Comparison of ENCODE assay signal across 21 cellular contexts in genomic region chr4:135177323-135177722, GRCh38.
DNase-seq lines count a peak whose midpoint lies in the region; TF ChIP-seq lines count a peak whose summit lies in the region.
"Had no signal": no experiment of that assay in that cellular context is flagged by ENCODE, and none has a peak within 500 bp of the region (broad histone marks: within the 10 kb centered on the region; RNA-seq: fewer than 3 reads in every experiment).

No MANE protein-coding gene starts in this region.

- H3K14ac ChIP-seq in neuronal stem cell (ENCODE audit: low read length) = no peak overlapping the region

- H3K4me3 ChIP-seq in choroid plexus epithelial cell (ENCODE audit: low read depth, low read length) (no peak overlapping the region), neuronal stem cell (ENCODE audit: low read length in 2 of 2) (no peak overlapping the region)
- H3K4me3 ChIP-seq: BLaER1 treated with 17β-estradiol and CSF1 and Interleukin-3, amounts not matched to agents 10 nM and 100 nM had no signal

- H2AK5ac ChIP-seq in neuronal stem cell (ENCODE audit: low read depth, low read length) = no peak overlapping the region

- no peak overlapping the region for H4K8ac ChIP-seq in neuronal stem cell (ENCODE audit: low read depth, low read length)

- no peaks in the 10 kb centered on the region for H3K27me3 ChIP-seq in neuronal stem cell (ENCODE audit: control insufficient read depth in 3 of 3, insufficient read depth in 3 of 3, low read depth in 1 of 3, low read length in 3 of 3)
- H3K27me3 ChIP-seq: BLaER1 treated with 17β-estradiol and CSF1 and Interleukin-3, amounts not matched to agents 10 nM and 100 nM had no signal

- no peaks in the 10 kb centered on the region for H3K36me3 ChIP-seq in neuronal stem cell (replicated peaks in 1 of 2; ENCODE audit: control insufficient read depth in 2 of 2, insufficient read depth in 2 of 2, low read length in 2 of 2)
- H3K36me3 ChIP-seq: BLaER1 treated with 17β-estradiol and CSF1 and Interleukin-3, amounts not matched to agents 10 nM and 100 nM had no signal

- H3K9me3 ChIP-seq in neuronal stem cell (replicated peaks in 1 of 2; ENCODE audit: control insufficient read depth in 2 of 2, insufficient read depth in 1 of 2, low read depth in 1 of 2, low read length in 2 of 2) = no peaks in the 10 kb centered on the region
- H3K9me3 ChIP-seq: BLaER1 treated with 17β-estradiol and CSF1 and Interleukin-3, amounts not matched to agents 10 nM and 100 nM had no signal

- no peak overlapping the region for H2BK15ac ChIP-seq in neuronal stem cell (ENCODE audit: low read length)

- H3K27ac ChIP-seq in neuronal stem cell (replicated peaks; ENCODE audit: low read length) = no peak overlapping the region
- H3K27ac ChIP-seq: BLaER1 treated with 17β-estradiol and CSF1 and Interleukin-3, amounts not matched to agents 10 nM and 100 nM had no signal

- H2AFZ ChIP-seq in neuronal stem cell (ENCODE audit: low read length) = no peak overlapping the region

- peak; percentile 4 for DNase-seq in EL
- peak; percentile 37 for DNase-seq in amniotic epithelial cell (ENCODE audit: low read depth)
- peak; percentile 7 for DNase-seq in choroid plexus epithelial cell (ENCODE audit: low read depth)
- DNase-seq in myocyte (ENCODE audit: low read depth) = peak; percentile 24
- no peak for DNase-seq in HEK293T (ENCODE audit: extremely low spot score)
- no peak for DNase-seq in medulla oblongata (ENCODE audit: extremely low spot score)
- DNase-seq in COR-L47 (lab: John Stamatoyannopoulos, UW) = no peak
- DNase-seq in neuronal stem cell (ENCODE audit: low spot score) = no peak
- DNase-seq: 8988T; Calu3; CD4-positive, alpha-beta memory T cell; GF-D8; GOT3; MV-4-11; NCI-H1105 treated with DMSO at 0.1 percent for 48 hours; NCI-H2029 treated with DMSO at 0.1 percent for 48 hours; NCI-H345; NCI-H524; NCI-H774; NK-92 treated with Interleukin-12 subunit alpha and Interleukin-12 subunit beta, amount 100 ng/mL, for 24 hours had no signal

- H2BK5ac ChIP-seq in neuronal stem cell (ENCODE audit: low read length) = no peak overlapping the region

- H4K91ac ChIP-seq in neuronal stem cell (ENCODE audit: low read depth, low read length, poor library complexity) = no peak overlapping the region

- TF ChIP-seq CTCF in choroid plexus epithelial cell (conservative IDR thresholded peaks at IDR 0.05; ENCODE audit: low read depth, low read length) = no peak

- H3K23ac ChIP-seq in neuronal stem cell (ENCODE audit: low read depth, low read length, poor library complexity) = no peak overlapping the region

- H3K4me2 ChIP-seq in neuronal stem cell (ENCODE audit: insufficient read depth, low read length, poor library complexity, severe bottlenecking) = no peak overlapping the region
- H3K4me2 ChIP-seq: BLaER1 treated with 17β-estradiol and CSF1 and Interleukin-3, amounts not matched to agents 10 nM and 100 nM had no signal

- H3K79me1 ChIP-seq in neuronal stem cell (ENCODE audit: low read depth, low read length) = no peaks in the 10 kb centered on the region

- CTCF ChIA-PET in HEK293T (lab: Yijun Ruan, JAX) = no interaction called here

- POLR2A ChIA-PET in HEK293T (lab: Yijun Ruan, JAX) = no interaction called here

- H3K9ac ChIP-seq in neuronal stem cell (ENCODE audit: low read depth, low read length, poor library complexity) = no peak overlapping the region
- H3K9ac ChIP-seq: BLaER1 treated with 17β-estradiol and CSF1 and Interleukin-3, amounts not matched to agents 10 nM and 100 nM had no signal

- H3K4ac ChIP-seq in neuronal stem cell (ENCODE audit: low read length) = no peak overlapping the region

- no peak overlapping the region for H3K18ac ChIP-seq in neuronal stem cell (ENCODE audit: low read length)

- H2BK12ac ChIP-seq in neuronal stem cell (ENCODE audit: low read length) = no peak overlapping the region

- no peak overlapping the region for H2BK120ac ChIP-seq in neuronal stem cell (ENCODE audit: low read depth, low read length)

- no peaks in the 10 kb centered on the region for H3K4me1 ChIP-seq in neuronal stem cell (ENCODE audit: control insufficient read depth in 2 of 2, insufficient read depth in 1 of 2, low read depth in 1 of 2, low read length in 2 of 2)
- H3K4me1 ChIP-seq: BLaER1 treated with 17β-estradiol and CSF1 and Interleukin-3, amounts not matched to agents 10 nM and 100 nM had no signal

TF ChIP-seq in HEK293T, 16 proteins besides CTCF, POLR2A, EP300 and RAD21:
- no peak for TF ChIP-seq CTBP1 (IDR thresholded peaks at IDR 0.05; ENCODE audit: borderline replicate concordance)
- no peak for TF ChIP-seq PKNOX1 (IDR thresholded peaks at IDR 0.05)
- no peak for TF ChIP-seq SUZ12 (IDR thresholded peaks at IDR 0.05)
- no peak for TF ChIP-seq ARNT (IDR thresholded peaks at IDR 0.05)
- no peak for TF ChIP-seq FOXM1 (IDR thresholded peaks at IDR 0.05; ENCODE audit: borderline replicate concordance)
- TF ChIP-seq BHLHE40 (IDR thresholded peaks at IDR 0.05; ENCODE audit: borderline replicate concordance) = no peak
- TF ChIP-seq SP1 (IDR thresholded peaks at IDR 0.05) = no peak
- TF ChIP-seq ELF4 (IDR thresholded peaks at IDR 0.05) = no peak
- TF ChIP-seq HDGF (IDR thresholded peaks at IDR 0.05; ENCODE audit: borderline replicate concordance) = no peak
- TF ChIP-seq L3MBTL2 (conservative IDR thresholded peaks at IDR 0.05) = no peak
- TF ChIP-seq FOXK2 (IDR thresholded peaks at IDR 0.05) = no peak
- no peak for TF ChIP-seq FOXA1 (IDR thresholded peaks at IDR 0.05)
- no peak for TF ChIP-seq NFRKB (IDR thresholded peaks at IDR 0.05)
- TF ChIP-seq TARDBP (IDR thresholded peaks at IDR 0.05) = no peak

Comparison
In these comparisons a context has a peak if more than half of its experiments do, and no peak if none do; other contexts are left out.
1. DNase-seq: peak in EL (single experiment), amniotic epithelial cell (single experiment), choroid plexus epithelial cell (single experiment) and myocyte (single experiment); none in HEK293T (single experiment), medulla oblongata (single experiment), COR-L47 (single experiment) and neuronal stem cell (single experiment).